ENCODE assay signal across 28 cellular contexts in the genomic region with DNA sequence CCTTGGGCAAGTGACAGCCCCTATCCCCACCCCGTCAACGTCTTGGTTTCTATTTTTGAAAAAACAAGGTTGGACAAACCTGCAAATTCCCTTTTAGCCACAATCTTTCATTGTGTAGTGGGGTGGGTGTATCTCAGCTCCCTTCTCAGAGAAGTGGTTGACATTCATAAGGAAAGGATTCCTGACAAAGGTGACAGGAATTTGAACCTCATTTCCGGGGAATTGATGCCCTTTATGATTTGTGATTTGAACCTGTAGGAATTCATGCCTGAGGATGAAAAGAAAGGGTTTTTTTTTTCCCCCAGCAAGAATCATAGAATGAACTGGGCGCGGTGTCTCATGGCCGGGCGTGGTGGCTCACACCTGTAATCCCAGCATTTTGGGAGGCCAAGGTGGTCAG. TPM values are rescaled to one million over a fixed set of nuclear protein-coding genes. Genes with fewer than 3 reads are reported as not detected.
DNase-seq lines count a peak whose midpoint lies in the region; ATAC-seq, FAIRE-seq and TF ChIP-seq lines count a peak whose summit lies in the region.
"Had no signal": no experiment of that assay in that cellular context is flagged by ENCODE, and none has a peak within 500 bp of the region (broad histone marks: within the 10 kb centered on the region; RNA-seq: fewer than 3 reads in every experiment).

No MANE protein-coding gene starts in this region.

- POLR2A ChIA-PET in H1 (lab: Charles Lee; ENCODE audit: partially characterized antibody), result interaction anchor here (1.8 to 29.6 kb wide), 5 partner anchors 9 to 135 kb away, joined by 3 to 1546 read pairs (median 24); partner anchors contain the start of genes CLP1, SERPING1 and YPEL4

- H3K18ac ChIP-seq in H1 (ENCODE audit: extremely low read depth, low read length) (no peak overlapping the region), mesenchymal stem cell (ENCODE audit: low read depth in 1 of 2, low read length in 2 of 2) (no peak overlapping the region)

- no peak overlapping the region for H4K5ac ChIP-seq in H1 (ENCODE audit: insufficient read length, low read depth, low read length)

- no peaks in the 10 kb centered on the region for H3K27me3 Mint-ChIP-seq in mesothelial cell of epicardium (ENCODE audit: low read depth)

- DNase-seq in cardiac septum (ENCODE audit: low spot score) (peak; percentile 19), Right ventricle myocardium inferior (ENCODE audit: missing footprints) (no peak), H1 (ENCODE audit: low read depth in 1 of 2, low spot score in 2 of 2) (no peak), mesenchymal stem cell (no peak), mesothelial cell of epicardium (ENCODE audit: low spot score in 2 of 2, unreplicated experiment in 2 of 2) (no peak), HPDE6-E6E7 (ENCODE audit: extremely low spot score) (no peak)
- DNase-seq: 8988T; ACHN; AML-193; BE2C; CD4-positive, alpha-beta T cell; CD8-positive, alpha-beta memory T cell; DMS 273 treated with DMSO at 0.1 percent for 48 hours; DMS79; EL; GF-D8; HFFc6 had no signal

- H3K9me3 Mint-ChIP-seq in mesothelial cell of epicardium, result no peaks in the 10 kb centered on the region
- H3K9me3 Mint-ChIP-seq: CD4-positive, alpha-beta T cell; CD8-positive, alpha-beta memory T cell; HFFc6 had no signal

- H3K36me3 Mint-ChIP-seq in mesothelial cell of epicardium, result no peaks in the 10 kb centered on the region
- H3K36me3 Mint-ChIP-seq: CD14-positive monocyte had no signal

- H3K27ac ChIP-seq in H1 (ENCODE audit: low read depth, low read length) (no peak overlapping the region), mesenchymal stem cell (ENCODE audit: low read length, poor library complexity, severe bottlenecking) (no peak overlapping the region)
- H3K27ac ChIP-seq: A549; BLaER1 treated with 17β-estradiol and CSF1 and Interleukin-3, amounts not matched to agents 10 nM and 100 nM had no signal

- ATAC-seq in Right ventricle myocardium inferior (no peak), GM21390 (IDR thresholded peaks at IDR 0.05; ENCODE audit: unreplicated experiment) (no peak)
- ATAC-seq: A549, GM23338 had no signal

- intact Hi-C loops in cardiac septum (cut with DNase I) (no loop called here), Right ventricle myocardium inferior (cut with DNase I) (no loop called here)

- H3K79me2 ChIP-seq in H1 (ENCODE audit: control insufficient read depth in 1 of 2, insufficient read depth in 2 of 2, low read length in 2 of 2), result peaks cover 0 to 16% of the 10 kb centered on the region in 2 experiments; a peak in 2 of 4 replicates

- H3K14ac ChIP-seq in H1 (ENCODE audit: insufficient read length), result no peak overlapping the region
- no peak overlapping the region for H3K14ac ChIP-seq in mesenchymal stem cell (ENCODE audit: low read length in 2 of 2)

- 92% methylated on average over 7 of the region's 7 CpGs; no CpG with 5 or more reads in 1 of the 2 experiments for WGBS in H1 (ENCODE audit: extremely low coverage in 1 of 2, insufficient coverage in 1 of 2, insufficient read length in 1 of 2, insufficient replicate concordance in 2 of 2, low coverage in 1 of 2, low lambda C conversion rate in 2 of 2, missing lambda C conversion rate in 1 of 2), 2 experiments
- 96% methylated on average over 7 of the region's 7 CpGs for WGBS in mesenchymal stem cell

- H3K4me1 Mint-ChIP-seq in mesothelial cell of epicardium, result peaks cover 38% of the 10 kb centered on the region

- H3K9ac ChIP-seq in H1 (replicated peaks in 1 of 4; ENCODE audit: extremely low read depth in 1 of 4, low read depth in 3 of 4, low read length in 3 of 4), result no peak overlapping the region
- H3K9ac ChIP-seq in mesenchymal stem cell (ENCODE audit: low read length), result no peak overlapping the region
- H3K9ac ChIP-seq: BLaER1 treated with 17β-estradiol and CSF1 and Interleukin-3, amounts not matched to agents 10 nM and 100 nM had no signal

- H3K27ac Mint-ChIP-seq in mesothelial cell of epicardium, result no peak overlapping the region
- H3K27ac Mint-ChIP-seq: CD14-positive monocyte; CD4-positive, alpha-beta T cell; CD8-positive, alpha-beta memory T cell; GM23338; HFFc6 had no signal

- no peak for TF ChIP-seq POLR2A in H1 (IDR thresholded peaks at IDR 0.05; ENCODE audit: control extremely low read depth in 1 of 2, low read depth in 2 of 2, low read length in 2 of 2)

- H2BK12ac ChIP-seq in H1 (ENCODE audit: low read depth, low read length) (no peak overlapping the region; the same call in 1 of the 2 replicates), mesenchymal stem cell (ENCODE audit: low read length in 2 of 2) (no peak overlapping the region)

- TF ChIP-seq CTCF in H1 (IDR thresholded peaks at IDR 0.05; ENCODE audit: control extremely low read depth in 1 of 3, insufficient read depth in 1 of 3, low read depth in 1 of 3, low read length in 3 of 3) (no peak), mesothelial cell of epicardium (IDR thresholded peaks at IDR 0.05; ENCODE audit: unreplicated experiment) (no peak)

- H3K4ac ChIP-seq in H1 (replicated peaks; ENCODE audit: insufficient read length, low read depth, low read length), result no peak overlapping the region
- H3K4ac ChIP-seq in mesenchymal stem cell (ENCODE audit: low read depth in 1 of 2, low read length in 2 of 2), result no peak overlapping the region

- peaks cover 14% of the 10 kb centered on the region for H3K23me2 ChIP-seq in H1 (ENCODE audit: low read depth, low read length)

- CTCF ChIA-PET in H1 (lab: Charles Lee; ENCODE audit: partially characterized antibody), result interaction anchor here (0.6 to 14.3 kb wide), 8 partner anchors 9 to 121 kb away, joined by 3 to 357 read pairs (median 5); partner anchors contain the start of genes SERPING1 and UBE2L6

- H3K23ac ChIP-seq in H1 (ENCODE audit: insufficient read length) (no peak overlapping the region), mesenchymal stem cell (ENCODE audit: low read length in 2 of 2) (no peak overlapping the region)

- no peak overlapping the region for H3K56ac ChIP-seq in H1 (replicated peaks; ENCODE audit: insufficient read length, low read depth, low read length)

- no peak overlapping the region for H2AFZ ChIP-seq in H1 (ENCODE audit: low read length)
- no peak overlapping the region for H2AFZ ChIP-seq in mesenchymal stem cell (ENCODE audit: low read depth, low read length)
- H2AFZ ChIP-seq: GM23338 had no signal

- H3K9me3 ChIP-seq in H1 (ENCODE audit: insufficient read depth in 2 of 2, low read depth in 1 of 2, low read length in 1 of 2), result no peaks in the 10 kb centered on the region
- H3K9me3 ChIP-seq in mesenchymal stem cell (ENCODE audit: control insufficient read depth, low read length), result no peaks in the 10 kb centered on the region
- H3K9me3 ChIP-seq: A549; BE2C; BLaER1 treated with 17β-estradiol and CSF1 and Interleukin-3, amounts not matched to agents 10 nM and 100 nM; HAP-1 had no signal

- H2BK20ac ChIP-seq in H1 (ENCODE audit: low read length), result no peak overlapping the region

- no peak overlapping the region for H3K4me3 ChIP-seq in H1 (ENCODE audit: extremely low read depth in 1 of 4, insufficient read depth in 2 of 4, low read depth in 3 of 4, low read length in 4 of 4)
- no peak overlapping the region for H3K4me3 ChIP-seq in mesenchymal stem cell (ENCODE audit: insufficient read depth in 1 of 2, low read depth in 1 of 2, low read length in 2 of 2)
- H3K4me3 ChIP-seq: A549; BLaER1 treated with 17β-estradiol and CSF1 and Interleukin-3, amounts not matched to agents 10 nM and 100 nM; GM23338; HAP-1 had no signal

- H2BK15ac ChIP-seq in H1 (ENCODE audit: low read length) (0 out of 2 replicates have a peak overlapping the region, but pooled peaks have one; percentile 68), mesenchymal stem cell (ENCODE audit: low read depth, poor library complexity, severe bottlenecking) (peak overlapping the region; percentile 0)

- H2AK5ac ChIP-seq in H1 (ENCODE audit: low read depth, low read length) (no peak overlapping the region; the same call in 1 of the 2 replicates), mesenchymal stem cell (ENCODE audit: low read length, severe bottlenecking) (no peak overlapping the region)

- peaks cover 0 to 2% of the 10 kb centered on the region in 2 experiments for H4K20me1 ChIP-seq in H1 (replicated peaks in 1 of 2; ENCODE audit: control insufficient read depth in 1 of 2, insufficient read depth in 2 of 2, low read length in 2 of 2)
- H4K20me1 ChIP-seq: BLaER1 treated with 17β-estradiol and CSF1 and Interleukin-3, amounts not matched to agents 10 nM and 100 nM had no signal

- H3K4me3 Mint-ChIP-seq in mesothelial cell of epicardium, result no peak overlapping the region
- H3K4me3 Mint-ChIP-seq: CD14-positive monocyte; CD4-positive, alpha-beta T cell; CD8-positive, alpha-beta memory T cell; GM23338; HFFc6 had no signal

- H2BK120ac ChIP-seq in H1 (replicated peaks; ENCODE audit: low read depth, low read length), result no peak overlapping the region
- no peak overlapping the region for H2BK120ac ChIP-seq in mesenchymal stem cell (ENCODE audit: low read depth, low read length)

- H4K91ac ChIP-seq in H1 (replicated peaks; ENCODE audit: insufficient read length, low read length), result no peak overlapping the region
- H4K91ac ChIP-seq in mesenchymal stem cell (ENCODE audit: low read length), result no peak overlapping the region

- H3K4me1 ChIP-seq in H1 (replicated peaks in 1 of 4; ENCODE audit: control insufficient read depth in 3 of 4, insufficient read depth in 4 of 4, low read length in 3 of 4) (peaks cover 4 to 12% (median 10%) of the 10 kb centered on the region in 4 experiments), mesenchymal stem cell (ENCODE audit: control insufficient read depth, insufficient read depth, low read depth, low read length) (peaks cover 12% of the 10 kb centered on the region)
- H3K4me1 ChIP-seq: BE2C had no signal

- no peak for TF ChIP-seq EP300 in H1 (IDR thresholded peaks at IDR 0.05; ENCODE audit: borderline replicate concordance in 1 of 2, low read depth in 2 of 2, low read length in 2 of 2)

- no peak overlapping the region for H3K4me2 ChIP-seq in H1 (ENCODE audit: insufficient read depth in 1 of 2, low read depth in 2 of 2, low read length in 2 of 2)
- no peak overlapping the region for H3K4me2 ChIP-seq in mesenchymal stem cell (ENCODE audit: low read length, poor library complexity, severe bottlenecking)
- H3K4me2 ChIP-seq: A549; BLaER1 treated with 17β-estradiol and CSF1 and Interleukin-3, amounts not matched to agents 10 nM and 100 nM; GM23338 had no signal

- H2BK5ac ChIP-seq in H1 (ENCODE audit: low read depth, low read length) (no peak overlapping the region), mesenchymal stem cell (ENCODE audit: low read depth, low read length, poor library complexity, severe bottlenecking) (no peak overlapping the region)

- H3K79me1 ChIP-seq in H1 (ENCODE audit: low read depth, low read length), result 0 out of 2 replicates have a peak, but pooled peaks cover 5% of the 10 kb centered on the region
- H3K79me1 ChIP-seq in mesenchymal stem cell (replicated peaks; ENCODE audit: low read length, poor library complexity, severe bottlenecking), result peaks cover 5% of the 10 kb centered on the region

- H3K27me3 ChIP-seq in H1 (replicated peaks in 1 of 4; ENCODE audit: control insufficient read depth in 3 of 4, extremely low read depth in 1 of 4, insufficient read depth in 3 of 4, low read length in 3 of 4) (no peaks in the 10 kb centered on the region; a peak in 1 of 7 replicates), mesenchymal stem cell (ENCODE audit: control insufficient read depth in 1 of 2, insufficient read depth in 1 of 2, low read length in 2 of 2) (peaks cover 27 to 32% of the 10 kb centered on the region in 2 experiments)
- H3K27me3 ChIP-seq: BE2C had no signal

- H4K8ac ChIP-seq in H1 (ENCODE audit: extremely low read depth, insufficient read depth, low read length) (no peak overlapping the region), mesenchymal stem cell (ENCODE audit: low read length) (no peak overlapping the region)

- no peak for TF ChIP-seq RAD21 in H1 (IDR thresholded peaks at IDR 0.05 in 1 of 2, conservative IDR thresholded peaks at IDR 0.05 in 1 of 2; ENCODE audit: low read depth in 2 of 2, low read length in 2 of 2)

- FAIRE-seq in H1 (lab: Jason Lieb, UNC), result no peak
- FAIRE-seq: A549, D721Med, GM12891, GM18507, H54 had no signal

- H3K36me3 ChIP-seq in H1 (ENCODE audit: control insufficient read depth in 2 of 4, insufficient read depth in 4 of 4, low read length in 3 of 4) (peaks cover 0 to 7% (median 0%) of the 10 kb centered on the region in 4 experiments; a peak in 1 of 8 replicates), mesenchymal stem cell (ENCODE audit: control insufficient read depth in 1 of 2, insufficient read depth in 2 of 2, low read depth in 1 of 2, low read length in 2 of 2) (no peaks in the 10 kb centered on the region)
- H3K36me3 ChIP-seq: BE2C; BLaER1 treated with 17β-estradiol and CSF1 and Interleukin-3, amounts not matched to agents 10 nM and 100 nM; HAP-1 had no signal

RNA-seq across cellular contexts. Expression of gene YPEL4, which starts 14.5 kb away (rescaled TPM):
- 0.59 TPM for total RNA-seq in cardiac septum
- 0.51 TPM for total RNA-seq in Right ventricle myocardium inferior
- 0.13 TPM in 1 of 2 replicates, not detected in the other for total RNA-seq in H1 (2021; fragmentation: NEBNext Ultra II Directional; extraction: Animal tissue kit (Norgen Biotek cat#: 25700))
- 0.09 and 0.38 TPM in 2 replicates for polyA plus RNA-seq in H1 (2011; rRNA removed)
- 0.05 TPM for polyA plus RNA-seq in H1 (2011; cell fraction: cytosol; rRNA removed)
- polyA plus RNA-seq in H1 (2011; cell fraction: nucleus; rRNA removed), result 0.19 TPM
- polyA plus RNA-seq in H1 (2012, experiment 1 of 2), result 4.7 to 5.7 TPM (median 5.0 TPM) in 4 replicates
- polyA plus RNA-seq in H1 (2012, experiment 2 of 2), result 0.89 TPM
- 0.06 TPM for polyA plus RNA-seq in H1 (2013, experiment 1 of 2)
- polyA plus RNA-seq in H1 (2013, experiment 2 of 2), result 0.06 TPM
- polyA minus RNA-seq in H1 (2011; rRNA and poly(A)+ RNA removed), result 0.07 and 0.19 TPM in 2 replicates
- not detected for polyA minus RNA-seq in H1 (2011; cell fraction: cytosol; rRNA and poly(A)+ RNA removed)
- 0.40 TPM for polyA minus RNA-seq in H1 (2011; cell fraction: nucleus; rRNA and poly(A)+ RNA removed)
- polyA plus RNA-seq in mesenchymal stem cell (2013, experiment 1 of 2), result 0.43 TPM
- polyA plus RNA-seq in mesenchymal stem cell (2013, experiment 2 of 2), result 0.42 TPM
- 0.64 to 1.3 TPM (median 1.1 TPM) in 3 replicates for total RNA-seq in mesothelial cell of epicardium
- total RNA-seq: G401, GM23338 had no signal

RNA-seq across cellular contexts. Expression of gene CLP1, which starts 22.3 kb away (rescaled TPM):
- 5.8 TPM for total RNA-seq in cardiac septum
- total RNA-seq in Right ventricle myocardium inferior, result 6.2 TPM
- 29.3 and 29.9 TPM in 2 replicates for total RNA-seq in H1 (2021; fragmentation: NEBNext Ultra II Directional; extraction: Animal tissue kit (Norgen Biotek cat#: 25700))
- polyA plus RNA-seq in H1 (2011; rRNA removed), result 25.6 and 29.4 TPM in 2 replicates
- polyA plus RNA-seq in H1 (2011; cell fraction: cytosol; rRNA removed), result 34.3 TPM
- polyA plus RNA-seq in H1 (2011; cell fraction: nucleus; rRNA removed), result 17.9 TPM
- polyA plus RNA-seq in H1 (2012, experiment 1 of 2), result 25.6 to 29.5 TPM (median 29.2 TPM) in 4 replicates
- 8.3 TPM for polyA plus RNA-seq in H1 (2012, experiment 2 of 2)
- 14.9 TPM for polyA plus RNA-seq in H1 (2013, experiment 1 of 2)
- 14.9 TPM for polyA plus RNA-seq in H1 (2013, experiment 2 of 2)
- polyA minus RNA-seq in H1 (2011; rRNA and poly(A)+ RNA removed), result 38.6 and 50.0 TPM in 2 replicates
- 14.3 TPM for polyA minus RNA-seq in H1 (2011; cell fraction: cytosol; rRNA and poly(A)+ RNA removed)
- 13.7 TPM for polyA minus RNA-seq in H1 (2011; cell fraction: nucleus; rRNA and poly(A)+ RNA removed)
- 8.2 TPM for polyA plus RNA-seq in mesenchymal stem cell (2013, experiment 1 of 2)
- 8.8 TPM for polyA plus RNA-seq in mesenchymal stem cell (2013, experiment 2 of 2)
- total RNA-seq in mesothelial cell of epicardium, result 18.4 to 19.6 TPM (median 19.5 TPM) in 3 replicates

RNA-seq across cellular contexts. Expression of gene ZDHHC5, which starts 32.7 kb away (rescaled TPM):
- total RNA-seq in cardiac septum (43.4 TPM), Right ventricle myocardium inferior (44.9 TPM), mesothelial cell of epicardium (53.9 to 57.1 TPM (median 54.2 TPM) in 3 replicates)
- 54.8 and 56.3 TPM in 2 replicates for total RNA-seq in H1 (2021; fragmentation: NEBNext Ultra II Directional; extraction: Animal tissue kit (Norgen Biotek cat#: 25700))
- polyA plus RNA-seq in H1 (2011; rRNA removed), result 36.1 and 40.0 TPM in 2 replicates
- 43.3 TPM for polyA plus RNA-seq in H1 (2011; cell fraction: cytosol; rRNA removed)
- 53.0 TPM for polyA plus RNA-seq in H1 (2011; cell fraction: nucleus; rRNA removed)
- 30.3 to 43.2 TPM (median 37.2 TPM) in 4 replicates for polyA plus RNA-seq in H1 (2012, experiment 1 of 2)
- polyA plus RNA-seq in H1 (2012, experiment 2 of 2), result 29.7 TPM
- polyA plus RNA-seq in H1 (2013, experiment 1 of 2), result 43.4 TPM
- polyA plus RNA-seq in H1 (2013, experiment 2 of 2), result 48.7 TPM
- polyA minus RNA-seq in H1 (2011; rRNA and poly(A)+ RNA removed), result 84.0 and 88.8 TPM in 2 replicates
- 31.1 TPM for polyA minus RNA-seq in H1 (2011; cell fraction: cytosol; rRNA and poly(A)+ RNA removed)
- polyA minus RNA-seq in H1 (2011; cell fraction: nucleus; rRNA and poly(A)+ RNA removed), result 34.7 TPM
- 58.6 TPM for polyA plus RNA-seq in mesenchymal stem cell (2013, experiment 1 of 2)
- 58.4 TPM for polyA plus RNA-seq in mesenchymal stem cell (2013, experiment 2 of 2)

RNA-seq across cellular contexts. Expression of gene SERPING1, which starts 37.8 kb away (rescaled TPM):
- total RNA-seq in cardiac septum (90.0 TPM), Right ventricle myocardium inferior (157 TPM), mesothelial cell of epicardium (136 to 154 TPM (median 146 TPM) in 3 replicates)
- 50.9 and 57.3 TPM in 2 replicates for total RNA-seq in H1 (2021; fragmentation: NEBNext Ultra II Directional; extraction: Animal tissue kit (Norgen Biotek cat#: 25700))
- polyA plus RNA-seq in H1 (2011; rRNA removed), result 54.8 and 78.8 TPM in 2 replicates
- 37.7 TPM for polyA plus RNA-seq in H1 (2011; cell fraction: cytosol; rRNA removed)
- polyA plus RNA-seq in H1 (2011; cell fraction: nucleus; rRNA removed), result 62.1 TPM
- 56.7 to 76.6 TPM (median 65.9 TPM) in 4 replicates for polyA plus RNA-seq in H1 (2012, experiment 1 of 2)
- polyA plus RNA-seq in H1 (2012, experiment 2 of 2), result 69.6 TPM
- 117 TPM for polyA plus RNA-seq in H1 (2013, experiment 1 of 2)
- polyA plus RNA-seq in H1 (2013, experiment 2 of 2), result 123 TPM
- 37.0 and 41.9 TPM in 2 replicates for polyA minus RNA-seq in H1 (2011; rRNA and poly(A)+ RNA removed)
- 29.6 TPM for polyA minus RNA-seq in H1 (2011; cell fraction: cytosol; rRNA and poly(A)+ RNA removed)
- 18.7 TPM for polyA minus RNA-seq in H1 (2011; cell fraction: nucleus; rRNA and poly(A)+ RNA removed)
- polyA plus RNA-seq in mesenchymal stem cell (2013, experiment 1 of 2), result 68.6 TPM
- polyA plus RNA-seq in mesenchymal stem cell (2013, experiment 2 of 2), result 63.1 TPM
- total RNA-seq: CD8-positive, alpha-beta memory T cell had no signal
- polyA plus RNA-seq: CD8-positive, alpha-beta memory T cell had no signal
